8 cellular contexts compared by ENCODE assay signal in the genomic region with DNA sequence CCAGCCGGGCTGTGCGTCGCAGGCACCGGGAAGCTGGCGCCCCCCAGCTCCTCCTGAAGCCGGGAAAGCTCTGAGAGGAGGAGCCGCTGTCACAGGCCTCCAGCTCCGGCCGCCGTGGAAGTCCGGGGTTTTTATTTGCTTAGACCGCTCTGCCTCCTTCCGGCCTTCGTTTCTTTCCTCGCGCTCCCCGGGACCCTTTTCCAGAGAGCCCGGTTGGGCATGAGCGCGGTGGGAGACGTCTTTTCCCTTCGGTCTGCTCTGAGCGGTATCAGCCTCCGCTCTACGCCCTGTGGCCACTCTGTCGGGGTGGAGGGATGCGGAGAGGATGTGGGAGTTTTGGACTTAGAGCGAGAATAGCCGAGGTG. TPM values are rescaled to one million over a fixed set of nuclear protein-coding genes. Genes with fewer than 3 reads are reported as not detected.
DNase-seq lines count a peak whose midpoint lies in the region; ATAC-seq, FAIRE-seq and TF ChIP-seq lines count a peak whose summit lies in the region.

No MANE protein-coding gene starts in this region.

- H3K9me3 ChIP-seq in OCI-LY7 (ENCODE audit: low read length): peaks cover 7% of the 10 kb centered on the region; the same call in 1 of the 2 replicates
- no peaks in the 10 kb centered on the region; the same call in 1 of the 2 replicates for H3K9me3 ChIP-seq in K562 (replicated peaks; ENCODE audit: control insufficient read depth, insufficient read depth, low read depth, low read length)
- H3K9me3 ChIP-seq in iPS-18c (ENCODE audit: control insufficient read depth, insufficient read depth, low read length): no peaks in the 10 kb centered on the region
- no peaks in the 10 kb centered on the region for H3K9me3 ChIP-seq in smooth muscle cell (replicated peaks; ENCODE audit: low read depth)

- peak overlapping the region; percentile 88 for H3K4me3 ChIP-seq in AG04449 (ENCODE audit: low read depth, low read length)
- H3K4me3 ChIP-seq in OCI-LY7 (ENCODE audit: low read depth, low read length, poor library complexity, severe bottlenecking): peak overlapping the region; percentile 77
- peak overlapping the region; percentile 98 for H3K4me3 ChIP-seq in K562
- H3K4me3 ChIP-seq in iPS-18c (ENCODE audit: insufficient read depth, low read depth, low read length): peak overlapping the region; percentile 90
- H3K4me3 ChIP-seq in smooth muscle cell: peak overlapping the region; percentile 96

- POLR2A ChIA-PET in AG04449 (lab: Yijun Ruan, JAX): interaction anchor here (1.0 to 1.6 kb wide), 3 partner anchors 11 to 74 kb away, joined by 3 to 10 read pairs (median 3); a partner anchor contains a TSS
- POLR2A ChIA-PET in OCI-LY7 (lab: Charles Lee): interaction anchor here (0.7 to 2.6 kb wide), 6 partner anchors 9 to 176 kb away, joined by 3 to 13 read pairs (median 3); a partner anchor contains a TSS
- POLR2A ChIA-PET in K562 (lab: Yijun Ruan, JAX): interaction anchor here (0.9 to 2.1 kb wide), 12 partner anchors 10 to 162 kb away, joined by 3 to 10 read pairs (median 4); no protein-coding TSS in a partner anchor

- H3K9me2 ChIP-seq in OCI-LY7 (ENCODE audit: insufficient read depth, low read length): no peaks in the 10 kb centered on the region

- peaks cover 23% of the 10 kb centered on the region for H3K36me3 ChIP-seq in OCI-LY7 (ENCODE audit: insufficient read depth, low read length)
- peaks cover 25% of the 10 kb centered on the region; the same call in 2 of the 3 replicates for H3K36me3 ChIP-seq in K562 (ENCODE audit: control insufficient read depth, insufficient read depth, low read length)
- no peaks in the 10 kb centered on the region for H3K36me3 ChIP-seq in smooth muscle cell (ENCODE audit: low read depth)

- no peaks in the 10 kb centered on the region for H3F3A ChIP-seq in smooth muscle cell (ENCODE audit: low read depth)

- H3K9me1 ChIP-seq in K562 (ENCODE audit: control insufficient read depth, insufficient read depth, low read length): no peaks in the 10 kb centered on the region

- ATAC-seq in HG02884 (IDR thresholded peaks at IDR 0.05; ENCODE audit: unreplicated experiment) (peak; percentile 11), K562 (peak; percentile 78)

- H3K79me2 ChIP-seq in OCI-LY7 (ENCODE audit: insufficient read depth, low read depth, low read length): peaks cover 53% of the 10 kb centered on the region
- H3K79me2 ChIP-seq in K562 (ENCODE audit: control insufficient read depth, insufficient read depth, low read length): peaks cover 56% of the 10 kb centered on the region
- H3K79me2 ChIP-seq in smooth muscle cell (ENCODE audit: low read depth): peaks cover 54% of the 10 kb centered on the region

- TF ChIP-seq EP300 in K562 (IDR thresholded peaks at IDR 0.05; ENCODE audit: low read length): no peak

- under 1% methylated on average over 23 of the region's 29 CpGs for WGBS in K562 (ENCODE audit: insufficient coverage, low coverage, missing lambda C conversion rate)
- WGBS in smooth muscle cell (ENCODE audit: low lambda C conversion rate): 1% methylated on average over 29 of the region's 29 CpGs

- BruUV-seq in OCI-LY7 (replicated peaks; lab: Mats Ljungman, UMichigan): no TSS peak
- BruUV-seq in K562 (replicated peaks; lab: Mats Ljungman, UMichigan): no TSS peak

- DNase-seq in AG04449 (ENCODE audit: low read depth, low spot score) (no peak), GM13977 (ENCODE audit: low spot score) (peak; percentile 30), OCI-LY7 (ENCODE audit: low spot score) (peak; percentile 23), K562 (ENCODE audit: extremely low read depth in 1 of 4, low spot score in 3 of 4) (peak in 3 of 4 experiments; percentile 21 to 58 (median 35)), smooth muscle cell (lab: John Stamatoyannopoulos, UW; ENCODE audit: unreplicated experiment) (no peak), NCI-H2107 treated with DMSO at 0.1 percent for 48 hours (lab: John Stamatoyannopoulos, UW; ENCODE audit: unreplicated experiment) (no peak)

- in situ Hi-C loops in GM13977 (cut with MboI; ENCODE audit: low pct_unique_long_range_greater_than_20kb, low sequenced_read_pairs, unreplicated experiment) (no loop called here), K562 (cut with MboI) (no loop called here)

- peak overlapping the region; percentile 94 to 99 for H3K9ac ChIP-seq in K562 (ENCODE audit: insufficient read depth in 1 of 2, low read depth in 2 of 2, low read length in 2 of 2)
- peak overlapping the region; percentile 97 for H3K9ac ChIP-seq in smooth muscle cell (ENCODE audit: low read depth)

- no peak for FAIRE-seq in K562 (lab: Jason Lieb, UNC)

- H4K20me1 ChIP-seq in OCI-LY7 (ENCODE audit: insufficient read depth, low read length) (peaks cover 20% of the 10 kb centered on the region), K562 (replicated peaks; ENCODE audit: control insufficient read depth, insufficient read depth, low read length) (peaks cover 8% of the 10 kb centered on the region), smooth muscle cell (ENCODE audit: low read depth) (peaks cover 50% of the 10 kb centered on the region)

- H3K4me1 ChIP-seq in OCI-LY7 (ENCODE audit: insufficient read depth, low read length, poor library complexity, severe bottlenecking): peaks cover 17% of the 10 kb centered on the region
- H3K4me1 ChIP-seq in K562 (replicated peaks in 1 of 2; ENCODE audit: control insufficient read depth in 2 of 2, insufficient read depth in 2 of 2, low read length in 2 of 2): peaks cover 2 to 21% of the 10 kb centered on the region in 2 experiments; a peak in 3 of 5 replicates
- H3K4me1 ChIP-seq in smooth muscle cell (ENCODE audit: low read depth): peaks cover 9% of the 10 kb centered on the region

- CTCF ChIA-PET in AG04449 (lab: Yijun Ruan, JAX) (interaction anchor here (0.8 to 2.1 kb wide), 4 partner anchors 8 to 110 kb away, joined by 3 to 6 read pairs (median 3); a partner anchor contains a TSS), OCI-LY7 (lab: Charles Lee; ENCODE audit: unreplicated experiment) (no interaction called here), K562 (lab: Yijun Ruan, JAX; ENCODE audit: low intra/inter-chr PET ratio) (no interaction called here)

- H3K27ac ChIP-seq in OCI-LY7 (ENCODE audit: low read depth, low read length, poor library complexity, severe bottlenecking): peak overlapping the region; percentile 50
- peak overlapping the region; percentile 86 for H3K27ac ChIP-seq in K562 (ENCODE audit: extremely low read depth, low read depth, low read length)
- peak overlapping the region; percentile 94 for H3K27ac ChIP-seq in smooth muscle cell (ENCODE audit: low read depth)

- TF ChIP-seq POLR2A in K562 (conservative IDR thresholded peaks at IDR 0.05): no peak

- no peak for TF ChIP-seq RAD21 in K562 (CRISPR knock-in tag; conservative IDR thresholded peaks at IDR 0.05 in 1 of 2, IDR thresholded peaks at IDR 0.05 in 1 of 2)

- TF ChIP-seq CTCF in AG04449 (IDR thresholded peaks at IDR 0.05; ENCODE audit: insufficient read depth, low read length, missing control alignments) (no peak), GM13977 (IDR thresholded peaks at IDR 0.05; ENCODE audit: extremely low read depth, insufficient read depth, missing control alignments) (no peak), OCI-LY7 (conservative IDR thresholded peaks at IDR 0.05; ENCODE audit: low read length) (no peak; the same call in 1 of the 2 replicates), K562 (IDR thresholded peaks at IDR 0.05 in 2 of 3, conservative IDR thresholded peaks at IDR 0.05 in 1 of 3; ENCODE audit: insufficient read depth in 2 of 3, low read depth in 1 of 3, low read length in 3 of 3) (peak in 1 of 3 experiments; percentile 13; a peak in 2 of 6 replicates), smooth muscle cell (IDR thresholded peaks at IDR 0.05; ENCODE audit: borderline replicate concordance, insufficient read depth, poor library complexity, severe bottlenecking) (no peak)

- H2AFZ ChIP-seq in OCI-LY7 (ENCODE audit: low read length): no peak overlapping the region; the same call in 1 of the 2 replicates
- H2AFZ ChIP-seq in K562 (ENCODE audit: low read depth, low read length): peak overlapping the region; percentile 89
- H2AFZ ChIP-seq in smooth muscle cell (ENCODE audit: low read depth): peak overlapping the region; percentile 34

- no peaks in the 10 kb centered on the region for H3K27me3 ChIP-seq in K562 (ENCODE audit: control insufficient read depth in 2 of 2, insufficient read depth in 2 of 2, low read length in 2 of 2)
- no peaks in the 10 kb centered on the region for H3K27me3 ChIP-seq in smooth muscle cell (ENCODE audit: low read depth)

- intact Hi-C loops in OCI-LY7 (cut with micrococcal nuclease; ENCODE audit: unreplicated experiment): loop anchor here (1.0 kb wide), 1 partner anchor 74 kb away; a partner anchor contains a TSS
- intact Hi-C loops in K562 (cut with micrococcal nuclease): no loop called here

- H3K4me2 ChIP-seq in OCI-LY7 (ENCODE audit: low read length) (peak overlapping the region; percentile 91), K562 (ENCODE audit: insufficient read depth, low read length) (peak overlapping the region; percentile 85), smooth muscle cell (peak overlapping the region; percentile 92)

RNA-seq across cellular contexts. Expression of a gene that starts 0.6 kb away (rescaled TPM):
- total RNA-seq in OCI-LY7 (2014; rRNA removed; shearing (Covaris generic)): 39.4 and 40.2 TPM in 2 replicates
- total RNA-seq in OCI-LY7 (2022): 42.9 and 50.9 TPM in 2 replicates
- 92.0 and 190 TPM in 2 replicates for total RNA-seq in K562 (2011; cell fraction: chromatin; rRNA removed; ENCODE audit: low replicate concordance)
- 43.0 and 53.3 TPM in 2 replicates for total RNA-seq in K562 (2011; cell fraction: nucleolus; rRNA removed)
- 79.2 and 121 TPM in 2 replicates for total RNA-seq in K562 (2011; cell fraction: nucleoplasm; rRNA removed)
- total RNA-seq in K562 (2014; rRNA removed): 35.8 and 38.4 TPM in 2 replicates
- total RNA-seq in K562 (2014; rRNA removed; fragmentation: Illumina TruSeq; extraction: Trizol): 59.7 and 66.2 TPM in 2 replicates
- total RNA-seq in K562 (2015; rRNA removed; fragmentation: Illumina TruSeq; extraction: Trizol): 51.1 and 54.4 TPM in 2 replicates
- total RNA-seq in K562 (2021): 41.4 and 41.7 TPM in 2 replicates
- polyA plus RNA-seq in K562 (2011; rRNA removed): 45.1 and 48.8 TPM in 2 replicates
- 11.2 and 19.8 TPM in 2 replicates for polyA plus RNA-seq in K562 (2011; cell fraction: cytosol; rRNA removed)
- 45.3 and 60.0 TPM in 2 replicates for polyA plus RNA-seq in K562 (2011; cell fraction: nucleus; rRNA removed)
- 17.8 and 21.4 TPM in 2 replicates for polyA plus RNA-seq in K562 (2012)
- polyA plus RNA-seq in K562 (2014; fragmentation: Illumina TruSeq; extraction: Trizol): 23.8 and 26.0 TPM in 2 replicates
- 10 to 100 TPM; 18.3 to 24.8 TPM for polyA plus RNA-seq in K562 (2014; fragmentation: Nextera tagmentation; extraction: Ambion mirVana)
- polyA plus RNA-seq in K562 (2014; rRNA removed): 28.1 and 30.7 TPM in 2 replicates
- polyA minus RNA-seq in K562 (2011; rRNA and poly(A)+ RNA removed): 142 and 156 TPM in 2 replicates
- 63.5 and 63.9 TPM in 2 replicates for polyA minus RNA-seq in K562 (2011; cell fraction: cytosol; rRNA and poly(A)+ RNA removed)
- polyA minus RNA-seq in K562 (2011; cell fraction: nucleus; rRNA and poly(A)+ RNA removed): 24.9 and 55.4 TPM in 2 replicates
- 35.0 and 59.2 TPM in 2 replicates for total RNA-seq in smooth muscle cell
- polyA plus RNA-seq in smooth muscle cell: 15.9 and 18.6 TPM in 2 replicates

Comparison
In these comparisons a context has a peak if more than half of its experiments do, and no peak if none do; other contexts are left out.
1. DNase-seq: peak in GM13977 (single experiment), OCI-LY7 (single experiment) and K562 (3 of 4); none in AG04449 (single experiment), smooth muscle cell (single experiment) and NCI-H2107 treated with DMSO at 0.1 percent for 48 hours (single experiment).
2. Peak in every context shown above with its lines, with median percentiles within 50 percentile points of each other: H3K4me3 ChIP-seq, H3K27ac ChIP-seq and H3K4me2 ChIP-seq.